8 cellular contexts compared by ENCODE assay signal in the genomic region with DNA sequence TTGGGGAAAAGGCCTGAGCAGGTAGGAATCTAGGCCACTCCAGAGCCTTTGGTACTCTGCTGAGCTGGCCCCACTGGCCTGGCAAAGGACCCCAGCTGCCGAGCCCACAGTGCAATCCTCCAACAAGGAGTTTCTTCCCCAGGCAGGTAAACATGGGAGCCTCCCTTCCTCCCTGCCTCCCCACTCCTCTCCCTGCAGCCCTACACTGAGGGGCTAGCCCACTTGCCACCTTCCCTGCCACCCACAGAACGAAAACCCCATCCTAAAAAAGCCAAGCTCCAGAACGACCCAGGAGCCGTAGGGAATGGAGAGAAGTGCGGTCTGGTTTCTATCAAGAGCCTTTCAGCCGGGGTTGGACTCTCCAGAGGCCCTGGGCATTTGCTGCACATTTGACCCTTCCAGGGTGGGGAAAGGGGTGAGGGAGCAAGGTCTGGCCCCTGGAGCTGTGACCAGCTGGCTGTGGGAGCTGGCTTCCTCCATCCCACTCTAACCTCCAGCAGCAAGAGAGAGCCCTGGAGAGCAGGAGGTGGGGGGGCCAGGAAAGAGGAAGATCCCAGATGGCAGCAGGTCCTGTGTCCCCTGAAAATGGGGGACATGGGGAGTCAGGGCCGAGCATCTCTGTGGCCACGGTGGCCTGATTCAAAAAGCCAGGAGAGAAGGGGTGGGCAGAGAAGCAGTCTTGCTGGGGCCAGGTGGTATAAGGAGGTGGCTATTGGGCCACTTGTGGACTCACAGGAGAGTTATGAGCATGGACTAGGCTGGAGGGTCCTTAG. TPM values are rescaled to one million over a fixed set of nuclear protein-coding genes. Genes with fewer than 3 reads are reported as not detected.
A peak's percentile ranks its signal among the peaks of the same experiment; 100 is the strongest.
DNase-seq lines count a peak whose midpoint lies in the region; ATAC-seq and TF ChIP-seq lines count a peak whose summit lies in the region.

No MANE protein-coding gene starts in this region.

- H3K27me3 Mint-ChIP-seq in CD8-positive, alpha-beta T cell (ENCODE audit: low read depth) = peaks cover 11% of the 10 kb centered on the region
- H3K27me3 Mint-ChIP-seq in glutamatergic neuron (ENCODE audit: unreplicated experiment) = peaks cover 8% of the 10 kb centered on the region
- H3K27me3 Mint-ChIP-seq in progenitor cell of endocrine pancreas = peaks cover 16% of the 10 kb centered on the region

- peaks cover 3% of the 10 kb centered on the region for H3K27me3 ChIP-seq in CD8-positive, alpha-beta T cell (ENCODE audit: insufficient read depth, low read length)
- no peaks in the 10 kb centered on the region for H3K27me3 ChIP-seq in Peyer's patch

- H3K4me3 Mint-ChIP-seq in CD8-positive, alpha-beta T cell = peak overlapping the region; percentile 85
- peak overlapping the region; percentile 86 for H3K4me3 Mint-ChIP-seq in glutamatergic neuron (ENCODE audit: unreplicated experiment)
- peak overlapping the region; percentile 81 for H3K4me3 Mint-ChIP-seq in progenitor cell of endocrine pancreas (ENCODE audit: low read depth)

- no peak overlapping the region for H3K27ac ChIP-seq in CD8-positive, alpha-beta T cell (ENCODE audit: low read depth, low read length)
- H3K27ac ChIP-seq in Peyer's patch = peak overlapping the region; percentile 58 to 84 (median 76)

- no peaks in the 10 kb centered on the region for H3K9me3 Mint-ChIP-seq in CD8-positive, alpha-beta T cell
- H3K9me3 Mint-ChIP-seq in glutamatergic neuron (ENCODE audit: unreplicated experiment) (peaks cover 4% of the 10 kb centered on the region), progenitor cell of endocrine pancreas (ENCODE audit: low read depth) (no peaks in the 10 kb centered on the region)

- CTCF ChIA-PET in CD8-positive, alpha-beta T cell (lab: Charles Lee) = interaction anchor here (0.7 to 6.6 kb wide), 6 partner anchors 8 to 142 kb away, joined by 3 to 56 read pairs (median 4); partner anchors contain the start of gene MRPL58

- POLR2A ChIA-PET in CD8-positive, alpha-beta T cell (lab: Charles Lee) = interaction anchor here (0.5 to 3.3 kb wide), 7 partner anchors 9 to 143 kb away, joined by 3 to 14 read pairs (median 8); partner anchors contain the start of genes CDR2L and MRPL58

- no peaks in the 10 kb centered on the region for H3K9me3 ChIP-seq in CD8-positive, alpha-beta T cell (ENCODE audit: low read length)
- H3K9me3 ChIP-seq in Peyer's patch = no peaks in the 10 kb centered on the region

- H3K4me1 ChIP-seq in CD8-positive, alpha-beta T cell (ENCODE audit: insufficient read depth, low read length) = peaks cover 10% of the 10 kb centered on the region
- H3K4me1 ChIP-seq in Peyer's patch = peaks cover 2 to 30% (median 10%) of the 10 kb centered on the region in 4 donors

- H3K4me1 Mint-ChIP-seq in CD8-positive, alpha-beta T cell (ENCODE audit: low read depth) = peaks cover 4% of the 10 kb centered on the region
- H3K4me1 Mint-ChIP-seq in glutamatergic neuron (ENCODE audit: low read depth, unreplicated experiment) (no peaks in the 10 kb centered on the region), progenitor cell of endocrine pancreas (ENCODE audit: low read depth) (peaks cover 28% of the 10 kb centered on the region)

- TF ChIP-seq CTCF in CD8-positive, alpha-beta T cell (IDR thresholded peaks at IDR 0.05) = no peak
- TF ChIP-seq CTCF in Peyer's patch (IDR thresholded peaks at IDR 0.05) (no peak), glutamatergic neuron (IDR thresholded peaks at IDR 0.05; ENCODE audit: partially characterized antibody, unreplicated experiment) (no peak), progenitor cell of endocrine pancreas (IDR thresholded peaks at IDR 0.05; ENCODE audit: unreplicated experiment) (no peak)

- no peak for DNase-seq in CD8-positive, alpha-beta T cell
- DNase-seq in Peyer's patch (no peak), glutamatergic neuron (no peak), progenitor cell of endocrine pancreas (ENCODE audit: low spot score, unreplicated experiment) (no peak), NCI-H1694 treated with DMSO at 0.1 percent for 48 hours (lab: John Stamatoyannopoulos, UW) (no peak)
- DNase-seq in stimulated activated CD4-positive, alpha-beta T cell treated with anti-CD3 and anti-CD28 coated beads, Interleukin-2, amount 100 ng/mL, for 24 hours = no peak
- no peak for DNase-seq in activated CD8-positive, alpha-beta memory T cell treated with anti-CD3 and anti-CD28 coated beads, Interleukin-2, amount 50 U/mL, for 48 hours

- no peak for ATAC-seq in CD8-positive, alpha-beta T cell
- no peak for ATAC-seq in GM21825 (IDR thresholded peaks at IDR 0.05; ENCODE audit: unreplicated experiment)

- H3K36me3 ChIP-seq in CD8-positive, alpha-beta T cell (ENCODE audit: insufficient read depth, low read length) = no peaks in the 10 kb centered on the region
- no peaks in the 10 kb centered on the region for H3K36me3 ChIP-seq in Peyer's patch

- H3K27ac Mint-ChIP-seq in CD8-positive, alpha-beta T cell = no peak overlapping the region
- H3K27ac Mint-ChIP-seq in glutamatergic neuron (ENCODE audit: unreplicated experiment) (peak overlapping the region; percentile 56), progenitor cell of endocrine pancreas (peak overlapping the region; percentile 80)

- H3K4me3 ChIP-seq in CD8-positive, alpha-beta T cell (ENCODE audit: low read depth, low read length) = no peak overlapping the region
- peak overlapping the region; percentile 62 to 93 (median 74) for H3K4me3 ChIP-seq in Peyer's patch

- no peak for TF ChIP-seq POLR2A in Peyer's patch (IDR thresholded peaks at IDR 0.05)

- intact Hi-C loops in CD8-positive, alpha-beta T cell (cut with DNase I, micrococcal nuclease) = loop anchor here in 1 of 2 experiments (5.0 kb wide), 1 partner anchor 76 kb away; the partner anchor contains the start of genes ATP5PD and KCTD2

- no peaks in the 10 kb centered on the region for H3K36me3 Mint-ChIP-seq in CD8-positive, alpha-beta T cell
- no peaks in the 10 kb centered on the region for H3K36me3 Mint-ChIP-seq in glutamatergic neuron (ENCODE audit: unreplicated experiment)
- H3K36me3 Mint-ChIP-seq in progenitor cell of endocrine pancreas (ENCODE audit: insufficient read depth) = no peaks in the 10 kb centered on the region

RNA-seq across cellular contexts. Expression of gene HID1, which starts 1.3 kb away (rescaled TPM):
- 10 to 100 TPM; 25.9 to 26.4 TPM for total RNA-seq in CD8-positive, alpha-beta T cell
- total RNA-seq in Peyer's patch (100 to 1,000 TPM in 3 of 4 donors, 10 to 100 TPM in 1; 80.0 to 148 (median 124) TPM), glutamatergic neuron (ENCODE audit: unreplicated experiment) (106 TPM), progenitor cell of endocrine pancreas (94.2 and 101 TPM in 2 replicates)

RNA-seq across cellular contexts. Expression of gene CDR2L, which starts 16.2 kb away (rescaled TPM):
- total RNA-seq in CD8-positive, alpha-beta T cell = under 1 TPM; 0.14 to 0.27 TPM
- 10 to 100 TPM in 3 of 4 donors, 1 to 10 TPM in 1; 7.4 to 80.7 (median 53.9) TPM for total RNA-seq in Peyer's patch
- 59.4 TPM for total RNA-seq in glutamatergic neuron (ENCODE audit: unreplicated experiment)
- total RNA-seq in progenitor cell of endocrine pancreas = 17.2 and 17.8 TPM in 2 replicates

RNA-seq across cellular contexts. Expression of gene OTOP3, which starts 35.6 kb away (rescaled TPM):
- total RNA-seq in CD8-positive, alpha-beta T cell = not detected
- total RNA-seq in Peyer's patch = 1 to 10 TPM in 3 of 4 donors, not detected in 1; 5.2 to 9.3 (median 8.5) TPM
- total RNA-seq in glutamatergic neuron (ENCODE audit: unreplicated experiment) = not detected
- 0.57 and 0.67 TPM in 2 replicates for total RNA-seq in progenitor cell of endocrine pancreas

RNA-seq across cellular contexts. Expression of gene MRPL58, which starts 41.2 kb away (rescaled TPM):
- total RNA-seq in CD8-positive, alpha-beta T cell = 10 to 100 TPM in 1 of 2 experiments, 1 to 10 TPM in 1; 9.2 to 11.2 TPM
- total RNA-seq in Peyer's patch (10 to 100 TPM; 17.3 to 42.7 (median 32.2) TPM), glutamatergic neuron (ENCODE audit: unreplicated experiment) (22.2 TPM), progenitor cell of endocrine pancreas (26.5 and 26.8 TPM in 2 replicates)

RNA-seq across cellular contexts. Expression of gene OTOP2, which starts 47.2 kb away (rescaled TPM):
- total RNA-seq in CD8-positive, alpha-beta T cell = not detected
- total RNA-seq in Peyer's patch (10 to 100 TPM in 1 of 4 donors, 1 to 10 TPM in 2, not detected in 1; 4.6 to 11.9 (median 8.8) TPM), glutamatergic neuron (ENCODE audit: unreplicated experiment) (not detected), progenitor cell of endocrine pancreas (not detected in 2 replicates)

Comparison
In these comparisons a context has a peak if more than half of its experiments do, and no peak if none do; other contexts are left out.
1. RNA of gene CDR2L, which starts 16.2 kb away (total RNA-seq): 59.4 TPM in glutamatergic neuron (single experiment), 7.4 to 80.7 TPM in Peyer's patch and 17.2 to 17.8 TPM in progenitor cell of endocrine pancreas; 0.14 to 0.27 TPM in CD8-positive, alpha-beta T cell; every median in the first group is over 4 times any median in the second.
2. Peak in every context shown above with its lines, with median percentiles within 50 percentile points of each other: H3K4me3 Mint-ChIP-seq.